In the genomic region with DNA sequence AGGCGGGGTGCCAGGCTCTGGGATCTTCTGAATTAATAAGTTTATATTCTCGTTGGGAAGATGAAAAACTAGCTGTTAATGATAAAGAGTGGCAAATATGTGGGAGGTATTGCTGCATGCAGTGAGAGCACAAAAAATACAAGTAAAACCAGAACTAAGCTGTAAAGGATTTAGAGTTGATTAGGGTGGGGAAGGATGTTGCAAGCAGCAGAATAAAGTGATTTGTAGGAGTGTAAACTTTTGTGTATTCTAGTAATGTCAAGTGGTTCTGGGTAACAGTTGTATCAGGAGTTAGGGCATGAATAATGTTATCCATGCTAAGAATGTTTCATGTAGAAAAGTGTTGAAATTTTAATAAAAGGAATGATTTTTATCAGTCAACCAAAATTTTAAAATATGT, we compare ENCODE assay signal across 16 cellular contexts.
"Had no signal": no experiment of that assay in that cellular context is flagged by ENCODE, and none has a peak within 500 bp of the region (broad histone marks: within the 10 kb centered on the region; RNA-seq: fewer than 3 reads in every experiment).

No MANE protein-coding gene starts in this region.

- ATAC-seq: gastrocnemius medialis; left colon; naive thymus-derived CD4-positive, alpha-beta T cell; right cardiac atrium had no signal

- H3K4me1 ChIP-seq: colonic mucosa, uterus had no signal

- H3K9me3 ChIP-seq: colonic mucosa, gastrocnemius medialis, neutrophil, uterus had no signal

- H3K4me3 Mint-ChIP-seq: naive thymus-derived CD4-positive, alpha-beta T cell; type B pancreatic cell had no signal

- DNase-seq: colonic mucosa; dermis blood vessel endothelial cell; erythroblast; gastrocnemius medialis; head of caudate nucleus; left colon; mesendoderm; naive thymus-derived CD4-positive, alpha-beta T cell; stimulated activated CD4-positive, alpha-beta T cell treated with anti-CD3 and anti-CD28 coated beads, Interleukin-2, amount 100 ng/mL, for 48 hours; stimulated activated naive CD4-positive, alpha-beta T cell treated with Interleukin-2 at 50 U/mL for 16 hours; uterus had no signal

- H3K27ac ChIP-seq: colonic mucosa, gastrocnemius medialis, hepatocyte, neutrophil had no signal

- H3K4me3 ChIP-seq: colonic mucosa, gastrocnemius medialis, hepatocyte, smooth muscle cell, uterus had no signal

- H3K9me3 Mint-ChIP-seq: naive thymus-derived CD4-positive, alpha-beta T cell had no signal

- H3K27me3 Mint-ChIP-seq: naive thymus-derived CD4-positive, alpha-beta T cell; type B pancreatic cell had no signal

- H3K27ac Mint-ChIP-seq: naive thymus-derived CD4-positive, alpha-beta T cell; type B pancreatic cell had no signal

- H3K4me1 Mint-ChIP-seq: naive thymus-derived CD4-positive, alpha-beta T cell had no signal

- H3K27me3 ChIP-seq: colonic mucosa, gastrocnemius medialis, hepatocyte, neutrophil, uterus had no signal

- H3K36me3 ChIP-seq: colonic mucosa, neutrophil, uterus had no signal
